ENCODE assay signal across 12 cellular contexts in the genomic region with DNA sequence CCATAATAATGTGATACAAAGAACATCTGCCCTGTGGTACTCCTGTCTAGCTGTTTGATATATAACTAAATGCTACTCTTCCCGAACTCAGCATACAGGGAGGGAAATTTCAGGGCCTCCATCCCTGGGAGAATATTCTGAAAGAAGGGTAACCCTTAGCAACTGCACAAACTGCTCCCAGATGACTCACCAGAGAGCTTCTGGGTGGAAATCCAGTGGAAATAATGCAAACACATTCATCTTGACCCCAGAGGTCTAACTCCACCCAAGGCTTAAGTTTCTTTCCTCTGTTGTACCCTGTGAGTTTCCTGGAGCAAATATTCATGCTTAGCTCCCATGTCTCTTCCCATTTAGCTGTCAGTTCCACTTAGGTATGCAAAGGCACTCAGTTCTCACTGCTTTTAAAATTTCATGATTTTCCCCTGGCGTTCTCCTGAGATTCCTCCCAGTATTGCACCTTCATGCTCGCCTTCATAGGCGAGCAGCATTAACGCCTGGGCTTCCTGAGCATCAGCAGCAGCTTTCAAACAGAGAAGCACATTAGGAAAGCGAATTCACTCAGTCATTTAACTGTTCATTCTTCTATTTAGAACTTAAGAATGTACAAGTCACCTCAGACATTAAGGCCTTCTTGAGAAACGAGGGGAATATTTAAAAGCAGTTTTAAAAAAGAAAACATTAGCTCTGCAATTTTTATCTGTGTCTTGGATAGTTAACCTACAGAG. TPM values are rescaled to one million over a fixed set of nuclear protein-coding genes. Genes with fewer than 3 reads are reported as not detected.
DNase-seq lines count a peak whose midpoint lies in the region; ATAC-seq, FAIRE-seq and TF ChIP-seq lines count a peak whose summit lies in the region.
"Had no signal": no experiment of that assay in that cellular context is flagged by ENCODE, and none has a peak within 500 bp of the region (broad histone marks: within the 10 kb centered on the region; RNA-seq: fewer than 3 reads in every experiment).

No MANE protein-coding gene starts in this region.

- H4K20me1 ChIP-seq in astrocyte (ENCODE audit: insufficient read depth, low read length) = no peaks in the 10 kb centered on the region

- peak overlapping the region; percentile 15 for H2AFZ ChIP-seq in astrocyte (ENCODE audit: low read depth, low read length)

- H3K27ac ChIP-seq in astrocyte (ENCODE audit: low read depth, low read length) = peak overlapping the region; percentile 97
- H3K27ac ChIP-seq in right cardiac atrium (ENCODE audit: low read length) = peak overlapping the region; percentile 77
- H3K27ac ChIP-seq in dorsolateral prefrontal cortex = peak overlapping the region in 4 of 59 donors; percentile 26 to 45 (median 34)

- peak; percentile 85 to 99 for ATAC-seq in right cardiac atrium
- ATAC-seq: stimulated activated naive CD8-positive, alpha-beta T cell treated with anti-CD3 and anti-CD28 coated beads, Interleukin-15, Interleukin-2, amounts not matched to agents 100 U/mL and 50 U/mL, for 24 hours had no signal

- H3K4me3 ChIP-seq in astrocyte (ENCODE audit: insufficient read depth, low read depth, low read length) (peak overlapping the region; percentile 48), right cardiac atrium (ENCODE audit: low read length) (no peak overlapping the region), skeletal muscle satellite cell (ENCODE audit: low read length) (peak overlapping the region; percentile 29), dorsolateral prefrontal cortex (no peak overlapping the region)

- H3K4me1 ChIP-seq in astrocyte (ENCODE audit: insufficient read depth, low read length) = peaks cover 26% of the 10 kb centered on the region
- H3K4me1 ChIP-seq in right cardiac atrium (ENCODE audit: control insufficient read depth, insufficient read depth, low read length) = peaks cover 3% of the 10 kb centered on the region
- H3K4me1 ChIP-seq in skeletal muscle satellite cell (ENCODE audit: control insufficient read depth, insufficient read depth, low read length) = peaks cover 40% of the 10 kb centered on the region

- DNase-seq in GM03348 (ENCODE audit: low spot score) (peak; percentile 57), astrocyte (ENCODE audit: low read depth) (peak; percentile 92), right cardiac atrium (no peak), germinal center (ENCODE audit: low spot score) (no peak), NCI-H1694 treated with DMSO at 0.1 percent for 48 hours (lab: John Stamatoyannopoulos, UW) (no peak), dorsolateral prefrontal cortex (no peak), 8988T (no peak)
- DNase-seq: activated effector memory CD4-positive, alpha-beta T cell treated with anti-CD3 and anti-CD28 coated beads, Interleukin-2, amount 50 U/mL, for 16 hours; stimulated activated naive CD8-positive, alpha-beta T cell treated with anti-CD3 and anti-CD28 coated beads, Interleukin-15, Interleukin-2, amounts not matched to agents 100 U/mL and 50 U/mL, for 24 hours had no signal

- FAIRE-seq in astrocyte (lab: Jason Lieb, UNC) = peak; percentile 39

- WGBS in right cardiac atrium = 57% methylated on average over 7 of the region's 7 CpGs

- H3K9me3 ChIP-seq in astrocyte (ENCODE audit: insufficient read depth, low read depth, low read length) (no peaks in the 10 kb centered on the region), right cardiac atrium (ENCODE audit: control insufficient read depth, low read length) (no peaks in the 10 kb centered on the region), skeletal muscle satellite cell (replicated peaks; ENCODE audit: low read length) (no peaks in the 10 kb centered on the region)

- no peak overlapping the region for H3K4me3 Mint-ChIP-seq in astrocyte (ENCODE audit: unreplicated experiment)

- H3K4me2 ChIP-seq in astrocyte (ENCODE audit: low read length) (peak overlapping the region; percentile 83), skeletal muscle satellite cell (ENCODE audit: low read length) (peak overlapping the region; percentile 75)

- H3K27me3 ChIP-seq in astrocyte (ENCODE audit: insufficient read depth, low read length) (no peaks in the 10 kb centered on the region), right cardiac atrium (ENCODE audit: control insufficient read depth, insufficient read depth) (no peaks in the 10 kb centered on the region), skeletal muscle satellite cell (ENCODE audit: control insufficient read depth, insufficient read depth, low read length) (no peaks in the 10 kb centered on the region), dorsolateral prefrontal cortex (no peaks in the 10 kb centered on the region)

- TF ChIP-seq CTCF in astrocyte (IDR thresholded peaks at IDR 0.05; ENCODE audit: insufficient read depth, low read depth, low read length) (no peak), dorsolateral prefrontal cortex (IDR thresholded peaks at IDR 0.05 in 54 of 56, conservative IDR thresholded peaks at IDR 0.05 in 2 of 56; ENCODE audit: low read depth in 1 of 56, partially characterized antibody in 56 of 56) (no peak)

- peaks cover 1% of the 10 kb centered on the region for H3K36me3 Mint-ChIP-seq in astrocyte (ENCODE audit: low read depth, unreplicated experiment)

- H3K9me3 Mint-ChIP-seq in astrocyte (ENCODE audit: unreplicated experiment) = no peaks in the 10 kb centered on the region

- H3K27ac Mint-ChIP-seq in astrocyte (ENCODE audit: unreplicated experiment) = peak overlapping the region; percentile 84
- H3K27ac Mint-ChIP-seq: progenitor cell of endocrine pancreas had no signal

- peaks cover 32% of the 10 kb centered on the region for H3K4me1 Mint-ChIP-seq in astrocyte (ENCODE audit: low read depth, unreplicated experiment)

- intact Hi-C loops in right cardiac atrium (cut with DNase I) (no loop called here), dorsolateral prefrontal cortex (cut with DNase I) (no loop called here)

- no peaks in the 10 kb centered on the region for H3K79me2 ChIP-seq in astrocyte (ENCODE audit: insufficient read depth, low read length)

- peak overlapping the region; percentile 78 for H3K9ac ChIP-seq in astrocyte (ENCODE audit: low read length)
- peak overlapping the region; percentile 71 for H3K9ac ChIP-seq in skeletal muscle satellite cell (ENCODE audit: low read depth, low read length)

- H3K27me3 Mint-ChIP-seq in astrocyte (ENCODE audit: low read depth, unreplicated experiment) = no peaks in the 10 kb centered on the region

- no peaks in the 10 kb centered on the region for H3K36me3 ChIP-seq in astrocyte (ENCODE audit: insufficient read depth, low read length)
- H3K36me3 ChIP-seq in skeletal muscle satellite cell (ENCODE audit: insufficient read depth, low read length) = no peaks in the 10 kb centered on the region

RNA-seq across cellular contexts. Expression of gene LAMA4, which starts 43.8 kb away (rescaled TPM):
- total RNA-seq in astrocyte = 2.0 and 5.0 TPM in 2 replicates
- total RNA-seq in right cardiac atrium = 10 to 100 TPM; 32.0 to 45.8 (median 33.4) TPM
- polyA plus RNA-seq in right cardiac atrium = 24.2 TPM
- total RNA-seq in skeletal muscle satellite cell (2012; rRNA removed) = 216 and 328 TPM in 2 replicates
- 10 to 100 TPM; 11.7 to 46.8 (median 26.5) TPM for total RNA-seq in dorsolateral prefrontal cortex
- total RNA-seq: T-helper 2 cell treated with Interferon-gamma antibody and Interleukin-4, amounts not matched to agents 100 ng/mL and 5 ng/mL, for 36 hours had no signal

RNA-seq across cellular contexts. Expression of gene RFPL4B, which starts 48.9 kb away (rescaled TPM):
- total RNA-seq in astrocyte (0.30 TPM in 1 of 2 replicates, not detected in the other), right cardiac atrium (not detected), dorsolateral prefrontal cortex (under 1 TPM in 4 of 120 experiments, not detected in 116; 0.25 to 0.48 (median 0.41) TPM)
- not detected for polyA plus RNA-seq in right cardiac atrium
- total RNA-seq in skeletal muscle satellite cell (2012; rRNA removed) = not detected in 2 replicates
- total RNA-seq: progenitor cell of endocrine pancreas; T-helper 2 cell treated with Interferon-gamma antibody and Interleukin-4, amounts not matched to agents 100 ng/mL and 5 ng/mL, for 36 hours had no signal

Comparison
In these comparisons a context has a peak if more than half of its experiments do, and no peak if none do; other contexts are left out.
1. DNase-seq: peak in GM03348 (single experiment) and astrocyte (single experiment); none in right cardiac atrium (0 of 3), germinal center (single experiment), NCI-H1694 treated with DMSO at 0.1 percent for 48 hours (single experiment), dorsolateral prefrontal cortex (0 of 10) and 8988T (single experiment).
2. H3K4me3 ChIP-seq: peak in astrocyte (single experiment) and skeletal muscle satellite cell (single experiment); none in right cardiac atrium (single experiment) and dorsolateral prefrontal cortex (0 of 59).